Comparison of ENCODE assay signal across 1 cellular context in the genomic region with DNA sequence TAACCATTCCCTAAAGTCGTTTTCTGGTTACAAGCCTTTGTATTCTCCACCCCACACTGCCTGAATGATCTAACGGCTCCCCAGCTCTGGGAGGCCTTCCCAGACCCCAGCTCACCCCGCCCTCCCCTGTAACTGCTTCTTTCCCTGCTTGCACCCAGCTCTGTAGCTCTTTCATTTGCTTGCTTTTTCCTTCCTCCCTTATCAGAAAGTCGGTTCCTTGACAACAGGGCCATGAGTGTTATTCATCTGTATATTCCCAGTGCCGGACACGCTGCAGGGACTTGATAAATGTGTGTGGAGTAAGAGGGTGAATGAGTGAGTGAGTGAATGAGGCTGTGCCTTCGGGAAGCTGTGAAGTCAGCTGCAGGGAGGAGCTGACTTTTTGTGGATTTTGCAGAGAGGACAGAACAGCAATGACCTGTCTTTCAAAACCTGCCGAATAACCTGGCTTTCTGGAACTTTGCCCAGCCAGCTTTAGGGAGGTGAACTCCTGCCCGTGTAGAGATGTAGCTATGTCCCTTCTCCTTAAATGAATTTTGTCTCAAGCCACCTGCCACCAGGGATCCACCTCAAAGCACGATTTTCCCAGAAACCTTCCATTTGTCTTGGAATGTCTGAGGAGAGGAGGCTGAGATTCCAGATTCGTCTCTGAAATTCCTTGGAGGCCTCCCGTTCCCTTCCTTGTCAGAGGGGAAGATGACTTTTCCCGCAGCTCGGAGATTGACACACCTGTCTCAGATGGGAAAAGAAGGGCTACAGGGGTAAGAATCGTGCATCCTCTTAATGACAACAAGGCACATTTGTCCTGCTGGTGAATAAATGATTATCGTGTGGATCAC.
TF ChIP-seq lines count a peak whose summit lies in the region.

No MANE protein-coding gene starts in this region.

TF ChIP-seq in GM23338, 12 proteins besides CTCF, POLR2A, EP300 and RAD21 (continued from another document):
- TF ChIP-seq STAT1 (IDR thresholded peaks at IDR 0.05; ENCODE audit: unreplicated experiment) (no peak), CREB1 (CRISPR knock-in tag; IDR thresholded peaks at IDR 0.05; ENCODE audit: low read depth) (no peak), ZNF331 (CRISPR knock-in tag; IDR thresholded peaks at IDR 0.05; ENCODE audit: low read depth) (no peak), EZH2phosphoT487 (IDR thresholded peaks at IDR 0.05; ENCODE audit: unreplicated experiment) (no peak), JUNB (IDR thresholded peaks at IDR 0.05; ENCODE audit: unreplicated experiment) (no peak), ZNF114 (CRISPR knock-in tag; IDR thresholded peaks at IDR 0.05) (no peak)
- TF ChIP-seq, protein P1, sequence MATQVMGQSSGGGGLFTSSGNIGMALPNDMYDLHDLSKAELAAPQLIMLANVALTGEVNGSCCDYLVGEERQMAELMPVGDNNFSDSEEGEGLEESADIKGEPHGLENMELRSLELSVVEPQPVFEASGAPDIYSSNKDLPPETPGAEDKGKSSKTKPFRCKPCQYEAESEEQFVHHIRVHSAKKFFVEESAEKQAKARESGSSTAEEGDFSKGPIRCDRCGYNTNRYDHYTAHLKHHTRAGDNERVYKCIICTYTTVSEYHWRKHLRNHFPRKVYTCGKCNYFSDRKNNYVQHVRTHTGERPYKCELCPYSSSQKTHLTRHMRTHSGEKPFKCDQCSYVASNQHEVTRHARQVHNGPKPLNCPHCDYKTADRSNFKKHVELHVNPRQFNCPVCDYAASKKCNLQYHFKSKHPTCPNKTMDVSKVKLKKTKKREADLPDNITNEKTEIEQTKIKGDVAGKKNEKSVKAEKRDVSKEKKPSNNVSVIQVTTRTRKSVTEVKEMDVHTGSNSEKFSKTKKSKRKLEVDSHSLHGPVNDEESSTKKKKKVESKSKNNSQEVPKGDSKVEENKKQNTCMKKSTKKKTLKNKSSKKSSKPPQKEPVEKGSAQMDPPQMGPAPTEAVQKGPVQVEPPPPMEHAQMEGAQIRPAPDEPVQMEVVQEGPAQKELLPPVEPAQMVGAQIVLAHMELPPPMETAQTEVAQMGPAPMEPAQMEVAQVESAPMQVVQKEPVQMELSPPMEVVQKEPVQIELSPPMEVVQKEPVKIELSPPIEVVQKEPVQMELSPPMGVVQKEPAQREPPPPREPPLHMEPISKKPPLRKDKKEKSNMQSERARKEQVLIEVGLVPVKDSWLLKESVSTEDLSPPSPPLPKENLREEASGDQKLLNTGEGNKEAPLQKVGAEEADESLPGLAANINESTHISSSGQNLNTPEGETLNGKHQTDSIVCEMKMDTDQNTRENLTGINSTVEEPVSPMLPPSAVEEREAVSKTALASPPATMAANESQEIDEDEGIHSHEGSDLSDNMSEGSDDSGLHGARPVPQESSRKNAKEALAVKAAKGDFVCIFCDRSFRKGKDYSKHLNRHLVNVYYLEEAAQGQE (IDR thresholded peaks at IDR 0.05; ENCODE audit: unreplicated experiment), result no peak
- TF ChIP-seq, protein P2, sequence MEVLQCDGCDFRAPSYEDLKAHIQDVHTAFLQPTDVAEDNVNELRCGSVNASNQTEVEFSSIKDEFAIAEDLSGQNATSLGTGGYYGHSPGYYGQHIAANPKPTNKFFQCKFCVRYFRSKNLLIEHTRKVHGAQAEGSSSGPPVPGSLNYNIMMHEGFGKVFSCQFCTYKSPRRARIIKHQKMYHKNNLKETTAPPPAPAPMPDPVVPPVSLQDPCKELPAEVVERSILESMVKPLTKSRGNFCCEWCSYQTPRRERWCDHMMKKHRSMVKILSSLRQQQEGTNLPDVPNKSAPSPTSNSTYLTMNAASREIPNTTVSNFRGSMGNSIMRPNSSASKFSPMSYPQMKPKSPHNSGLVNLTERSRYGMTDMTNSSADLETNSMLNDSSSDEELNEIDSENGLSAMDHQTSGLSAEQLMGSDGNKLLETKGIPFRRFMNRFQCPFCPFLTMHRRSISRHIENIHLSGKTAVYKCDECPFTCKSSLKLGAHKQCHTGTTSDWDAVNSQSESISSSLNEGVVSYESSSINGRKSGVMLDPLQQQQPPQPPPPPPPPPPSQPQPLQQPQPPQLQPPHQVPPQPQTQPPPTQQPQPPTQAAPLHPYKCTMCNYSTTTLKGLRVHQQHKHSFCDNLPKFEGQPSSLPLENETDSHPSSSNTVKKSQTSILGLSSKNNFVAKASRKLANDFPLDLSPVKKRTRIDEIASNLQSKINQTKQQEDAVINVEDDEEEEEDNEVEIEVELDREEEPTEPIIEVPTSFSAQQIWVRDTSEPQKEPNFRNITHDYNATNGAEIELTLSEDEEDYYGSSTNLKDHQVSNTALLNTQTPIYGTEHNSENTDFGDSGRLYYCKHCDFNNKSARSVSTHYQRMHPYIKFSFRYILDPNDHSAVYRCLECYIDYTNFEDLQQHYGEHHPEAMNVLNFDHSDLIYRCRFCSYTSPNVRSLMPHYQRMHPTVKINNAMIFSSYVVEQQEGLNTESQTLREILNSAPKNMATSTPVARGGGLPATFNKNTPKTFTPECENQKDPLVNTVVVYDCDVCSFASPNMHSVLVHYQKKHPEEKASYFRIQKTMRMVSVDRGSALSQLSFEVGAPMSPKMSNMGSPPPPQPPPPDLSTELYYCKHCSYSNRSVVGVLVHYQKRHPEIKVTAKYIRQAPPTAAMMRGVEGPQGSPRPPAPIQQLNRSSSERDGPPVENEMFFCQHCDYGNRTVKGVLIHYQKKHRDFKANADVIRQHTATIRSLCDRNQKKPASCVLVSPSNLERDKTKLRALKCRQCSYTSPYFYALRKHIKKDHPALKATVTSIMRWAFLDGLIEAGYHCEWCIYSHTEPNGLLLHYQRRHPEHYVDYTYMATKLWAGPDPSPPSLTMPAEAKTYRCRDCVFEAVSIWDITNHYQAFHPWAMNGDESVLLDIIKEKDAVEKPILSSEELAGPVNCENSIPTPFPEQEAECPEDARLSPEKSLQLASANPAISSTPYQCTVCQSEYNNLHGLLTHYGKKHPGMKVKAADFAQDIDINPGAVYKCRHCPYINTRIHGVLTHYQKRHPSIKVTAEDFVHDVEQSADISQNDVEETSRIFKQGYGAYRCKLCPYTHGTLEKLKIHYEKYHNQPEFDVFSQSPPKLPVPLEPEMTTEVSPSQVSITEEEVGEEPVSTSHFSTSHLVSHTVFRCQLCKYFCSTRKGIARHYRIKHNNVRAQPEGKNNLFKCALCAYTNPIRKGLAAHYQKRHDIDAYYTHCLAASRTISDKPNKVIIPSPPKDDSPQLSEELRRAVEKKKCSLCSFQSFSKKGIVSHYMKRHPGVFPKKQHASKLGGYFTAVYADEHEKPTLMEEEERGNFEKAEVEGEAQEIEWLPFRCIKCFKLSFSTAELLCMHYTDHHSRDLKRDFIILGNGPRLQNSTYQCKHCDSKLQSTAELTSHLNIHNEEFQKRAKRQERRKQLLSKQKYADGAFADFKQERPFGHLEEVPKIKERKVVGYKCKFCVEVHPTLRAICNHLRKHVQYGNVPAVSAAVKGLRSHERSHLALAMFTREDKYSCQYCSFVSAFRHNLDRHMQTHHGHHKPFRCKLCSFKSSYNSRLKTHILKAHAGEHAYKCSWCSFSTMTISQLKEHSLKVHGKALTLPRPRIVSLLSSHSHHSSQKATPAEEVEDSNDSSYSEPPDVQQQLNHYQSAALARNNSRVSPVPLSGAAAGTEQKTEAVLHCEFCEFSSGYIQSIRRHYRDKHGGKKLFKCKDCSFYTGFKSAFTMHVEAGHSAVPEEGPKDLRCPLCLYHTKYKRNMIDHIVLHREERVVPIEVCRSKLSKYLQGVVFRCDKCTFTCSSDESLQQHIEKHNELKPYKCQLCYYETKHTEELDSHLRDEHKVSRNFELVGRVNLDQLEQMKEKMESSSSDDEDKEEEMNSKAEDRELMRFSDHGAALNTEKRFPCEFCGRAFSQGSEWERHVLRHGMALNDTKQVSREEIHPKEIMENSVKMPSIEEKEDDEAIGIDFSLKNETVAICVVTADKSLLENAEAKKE (CRISPR knock-in tag; IDR thresholded peaks at IDR 0.05), result no peak
TF ChIP-seq in GM23338: peak in this region for 0.
